ENCODE assay signal across 19 cellular contexts in the genomic region with DNA sequence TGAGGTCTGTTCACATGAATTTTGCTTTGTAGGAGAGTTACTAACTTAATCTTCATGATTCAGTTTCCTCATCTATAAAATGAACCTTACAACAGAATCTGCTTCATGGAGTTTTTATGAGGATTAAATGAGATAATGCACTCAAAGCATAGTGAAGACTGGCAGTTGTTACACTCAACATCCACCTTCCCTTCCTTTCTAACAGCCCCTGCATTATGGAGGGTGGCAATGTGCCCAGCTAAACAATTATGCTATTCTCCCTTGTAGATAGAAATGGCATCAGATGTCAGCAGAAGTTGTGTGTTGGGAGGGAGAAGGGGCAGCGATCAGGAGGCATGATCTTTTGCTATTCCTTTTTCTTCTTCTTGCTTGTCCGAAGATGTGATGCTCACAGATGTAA.
DNase-seq lines count a peak whose midpoint lies in the region; ATAC-seq and TF ChIP-seq lines count a peak whose summit lies in the region.
"Had no signal": no experiment of that assay in that cellular context is flagged by ENCODE, and none has a peak within 500 bp of the region (broad histone marks: within the 10 kb centered on the region; RNA-seq: fewer than 3 reads in every experiment).

No MANE protein-coding gene starts in this region.

- H2AFZ ChIP-seq in MM.1S (ENCODE audit: low read length) = no peak overlapping the region
- H2AFZ ChIP-seq: neural progenitor cell, PC-9 had no signal

- DNase-seq in NCI-H345 (lab: John Stamatoyannopoulos, UW) (peak; percentile 45), NCI-H345 treated with DMSO at 0.1 percent for 48 hours (lab: John Stamatoyannopoulos, UW; ENCODE audit: unreplicated experiment) (no peak), MM.1S (no peak), NCI-H446 treated with DMSO at 0.1 percent for 48 hours (lab: John Stamatoyannopoulos, UW) (peak; percentile 28), midbrain (lab: John Stamatoyannopoulos, UW) (peak; percentile 15), iPS-NIHi11 (ENCODE audit: low spot score) (no peak)
- DNase-seq: 8988T; activated T-cell treated with anti-CD3 and anti-CD28 coated beads, Interleukin-2, amount 50 U/mL, for 48 hours; NCI-H1694 treated with DMSO at 0.1 percent for 48 hours; PC-9; right lobe of liver; stimulated activated naive CD4-positive, alpha-beta T cell treated with Interleukin-2 at 50 U/mL for 16 hours; SW 1271 had no signal

- H3F3A ChIP-seq in MM.1S (ENCODE audit: insufficient read depth, low read length) = peaks cover 79% of the 10 kb centered on the region

- peak overlapping the region; percentile 84 for H3K4me2 ChIP-seq in MM.1S (ENCODE audit: low read depth, low read length)
- H3K4me2 ChIP-seq: neural progenitor cell, PC-9 had no signal

- TF ChIP-seq CTCF in MM.1S (IDR thresholded peaks at IDR 0.05; ENCODE audit: low read length) = no peak

- ATAC-seq in HG03520 (IDR thresholded peaks at IDR 0.05; ENCODE audit: unreplicated experiment) (no peak), GM18519 (IDR thresholded peaks at IDR 0.05; ENCODE audit: low FRiP score, unreplicated experiment) (no peak)
- ATAC-seq: activated CD4-positive, CD25-positive, alpha-beta regulatory T cell treated with anti-CD3 and anti-CD28 coated beads, Interleukin-2, amount 50 U/mL, for 24 hours; HCT116; right lobe of liver had no signal

- H4K20me1 ChIP-seq in MM.1S (ENCODE audit: insufficient read depth, low read length) = no peaks in the 10 kb centered on the region

- H3K9ac ChIP-seq in MM.1S (ENCODE audit: low read length) = peak overlapping the region; percentile 91
- H3K9ac ChIP-seq: neural progenitor cell had no signal

- peaks cover 92% of the 10 kb centered on the region for H3K79me2 ChIP-seq in MM.1S (ENCODE audit: low read length)

- H3K27ac ChIP-seq in MM.1S (ENCODE audit: low read length) = peak overlapping the region; percentile 100
- H3K27ac ChIP-seq: neural progenitor cell, PC-9, right lobe of liver had no signal

- no peaks in the 10 kb centered on the region for H3K9me2 ChIP-seq in MM.1S (replicated peaks; ENCODE audit: insufficient read depth, low read length)

- H3K27me3 ChIP-seq in MM.1S (replicated peaks; ENCODE audit: insufficient read depth, low read length) = no peaks in the 10 kb centered on the region
- H3K27me3 ChIP-seq: neural progenitor cell, right lobe of liver had no signal

- peaks cover 12% of the 10 kb centered on the region for H3K36me3 ChIP-seq in MM.1S (replicated peaks; ENCODE audit: insufficient read depth, low read length)
- H3K36me3 ChIP-seq: neural progenitor cell, right lobe of liver had no signal

- H3K9me3 ChIP-seq in MM.1S (replicated peaks; ENCODE audit: insufficient read depth, low read length) = no peaks in the 10 kb centered on the region
- H3K9me3 ChIP-seq: right lobe of liver had no signal

- H3K4me3 ChIP-seq in MM.1S (ENCODE audit: low read length) = peak overlapping the region; percentile 26
- H3K4me3 ChIP-seq: lung, neural progenitor cell, PC-9, right lobe of liver had no signal

- peaks cover 89% of the 10 kb centered on the region for H3K4me1 ChIP-seq in MM.1S (ENCODE audit: low read length)
- H3K4me1 ChIP-seq: neural progenitor cell had no signal

Comparison
In these comparisons a context has a peak if more than half of its experiments do, and no peak if none do; other contexts are left out.
1. DNase-seq: peak in NCI-H345 (single experiment), NCI-H446 treated with DMSO at 0.1 percent for 48 hours (single experiment) and midbrain (single experiment); none in NCI-H345 treated with DMSO at 0.1 percent for 48 hours (single experiment), MM.1S (single experiment) and iPS-NIHi11 (single experiment).